In the genomic region with DNA sequence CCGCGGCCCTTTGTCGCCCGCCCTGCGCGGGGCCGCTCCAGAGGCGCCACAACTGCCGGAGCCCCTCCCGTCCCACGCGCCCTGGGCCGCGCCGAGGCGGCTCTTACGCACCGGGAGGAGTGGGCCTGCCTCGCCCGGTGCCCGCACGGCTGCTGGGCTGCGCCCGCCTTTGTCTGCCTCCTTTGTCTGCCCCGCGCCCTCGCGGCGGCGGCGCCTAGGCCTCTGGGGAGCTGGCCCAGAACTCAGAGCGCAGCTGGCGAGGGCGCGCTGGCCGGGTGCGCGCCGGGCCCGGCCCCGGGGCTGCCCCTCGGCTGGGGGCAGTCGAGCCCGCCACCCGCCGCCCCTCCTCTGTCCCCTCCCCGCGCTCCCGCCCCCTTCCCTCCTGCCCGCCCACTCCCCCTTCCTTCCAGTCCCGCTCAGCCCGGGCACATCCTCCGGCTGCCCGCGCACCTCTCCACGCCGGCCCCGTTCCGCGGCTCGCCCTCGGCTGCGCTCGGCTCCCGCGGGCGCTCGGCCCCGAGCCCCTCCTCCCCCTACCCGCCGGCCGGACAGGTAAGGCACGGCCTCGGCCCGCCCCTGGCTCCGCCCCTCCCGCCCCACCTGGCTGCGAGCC, we compare ENCODE assay signal across 9 cellular contexts. TPM values are rescaled to one million over a fixed set of nuclear protein-coding genes. Genes with fewer than 3 reads are reported as not detected.
A peak's percentile ranks its signal among the peaks of the same experiment; 100 is the strongest.
DNase-seq lines count a peak whose midpoint lies in the region; ATAC-seq and TF ChIP-seq lines count a peak whose summit lies in the region.
"Had no signal": no experiment of that assay in that cellular context is flagged by ENCODE, and none has a peak within 500 bp of the region (broad histone marks: within the 10 kb centered on the region; RNA-seq: fewer than 3 reads in every experiment).

A gene with protein sequence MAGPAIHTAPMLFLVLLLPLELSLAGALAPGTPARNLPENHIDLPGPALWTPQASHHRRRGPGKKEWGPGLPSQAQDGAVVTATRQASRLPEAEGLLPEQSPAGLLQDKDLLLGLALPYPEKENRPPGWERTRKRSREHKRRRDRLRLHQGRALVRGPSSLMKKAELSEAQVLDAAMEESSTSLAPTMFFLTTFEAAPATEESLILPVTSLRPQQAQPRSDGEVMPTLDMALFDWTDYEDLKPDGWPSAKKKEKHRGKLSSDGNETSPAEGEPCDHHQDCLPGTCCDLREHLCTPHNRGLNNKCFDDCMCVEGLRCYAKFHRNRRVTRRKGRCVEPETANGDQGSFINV (plus strand): TSS at position 409 of the 613 bp plus-strand sequence. CDS start 14,549 bp downstream, outside the sequence.

- TF ChIP-seq CTCF in RWPE2 (IDR thresholded peaks at IDR 0.05; ENCODE audit: poor library complexity, severe bottlenecking): no peak
- no peak for TF ChIP-seq CTCF in esophagus squamous epithelium (IDR thresholded peaks at IDR 0.05)
- no peak for TF ChIP-seq CTCF in spleen (IDR thresholded peaks at IDR 0.05 in 8 of 11, conservative IDR thresholded peaks at IDR 0.05 in 3 of 11)

- H3K27ac ChIP-seq in RWPE2 (ENCODE audit: poor library complexity, severe bottlenecking) (no peak within 1 kb of the TSS), esophagus squamous epithelium (no peak within 1 kb of the TSS), spleen (no peak within 1 kb of the TSS)

- DNase-seq in NCI-H2196 (lab: John Stamatoyannopoulos, UW; ENCODE audit: unreplicated experiment) (peak; percentile 70), NCI-H2196 treated with DMSO at 0.1 percent for 48 hours (lab: John Stamatoyannopoulos, UW; ENCODE audit: unreplicated experiment) (no peak), RWPE2 (ENCODE audit: low spot score) (no peak), esophagus squamous epithelium (lab: John Stamatoyannopoulos, UW) (no peak), spleen (no peak), NCI-H226 (no peak), epidermal melanocyte (ENCODE audit: insufficient read length, low spot score) (no peak), HuH-7 (ENCODE audit: low spot score) (no peak)
- DNase-seq: MM.1S had no signal

- H3K27me3 ChIP-seq in RWPE2 (ENCODE audit: insufficient read depth, poor library complexity, severe bottlenecking): peaks cover 29% of the 10 kb centered on the region
- H3K27me3 ChIP-seq in esophagus squamous epithelium: peaks cover 18 to 93% (median 23%) of the 10 kb centered on the region in 4 donors
- peaks cover 5 to 91% (median 55%) of the 10 kb centered on the region in 7 donors for H3K27me3 ChIP-seq in spleen (replicated peaks in 1 of 7)

- TF ChIP-seq POLR2A in esophagus squamous epithelium (IDR thresholded peaks at IDR 0.05) (no peak), spleen (IDR thresholded peaks at IDR 0.05) (no peak)

- WGBS in esophagus squamous epithelium, 2 donors: no CpG with 5 or more reads among the region's 78 CpGs
- 0 to 1% (median 0%) methylated on average over 1 to 78 of the region's 78 CpGs for WGBS in spleen, 5 donors

- H3K4me1 ChIP-seq in RWPE2 (ENCODE audit: insufficient read depth, poor library complexity, severe bottlenecking) (peaks cover 6% of the 10 kb centered on the region), esophagus squamous epithelium (peaks cover 22 to 36% (median 26%) of the 10 kb centered on the region in 3 donors), spleen (peaks cover 15 to 40% (median 33%) of the 10 kb centered on the region in 6 donors)

- peak; percentile 55 for ATAC-seq in RWPE2 (ENCODE audit: low read depth)

- H3K4me3 ChIP-seq in RWPE2 (ENCODE audit: severe bottlenecking) (peak within 1 kb of the TSS; percentile 38), esophagus squamous epithelium (peak within 1 kb of the TSS; percentile 3 to 61 (median 28)), spleen (peak within 1 kb of the TSS in 7 of 8 donors; percentile 26 to 66 (median 34))

- H3K9me3 ChIP-seq in RWPE2 (ENCODE audit: severe bottlenecking) (no peaks in the 10 kb centered on the region), esophagus squamous epithelium (no peaks in the 10 kb centered on the region), spleen (no peaks in the 10 kb centered on the region)

- intact Hi-C loops in esophagus squamous epithelium (cut with DNase I) (no loop called here), spleen (cut with DNase I; ENCODE audit: low total_unique reads) (no loop called here)

- H3K36me3 ChIP-seq in RWPE2 (ENCODE audit: low read depth): no peaks in the 10 kb centered on the region
- no peaks in the 10 kb centered on the region for H3K36me3 ChIP-seq in esophagus squamous epithelium
- H3K36me3 ChIP-seq in spleen: no peaks in the 10 kb centered on the region

RNA-seq across cellular contexts. Expression of the gene that starts here (rescaled TPM):
- total RNA-seq in esophagus squamous epithelium (not detected), spleen (under 1 TPM in 4 of 7 donors, not detected in 3; 0.09 to 0.37 (median 0.17) TPM)
- under 1 TPM; 0.04 to 0.10 (median 0.06) TPM for polyA plus RNA-seq in spleen
